Comparison of ENCODE assay signal across 18 cellular contexts in genomic region chr6:43749461-43749860, GRCh38.
"Had no signal": no experiment of that assay in that cellular context is flagged by ENCODE, and none has a peak within 500 bp of the region (broad histone marks: within the 10 kb centered on the region; RNA-seq: fewer than 3 reads in every experiment).

No MANE protein-coding gene starts in this region.

- H3K36me3 Mint-ChIP-seq: immature natural killer cell; memory B cell; mesothelial cell of epicardium; natural killer cell treated with Interleukin-12 subunit alpha and Interleukin-12 subunit beta and Interleukin-15 and Interleukin-18, amount 100 ng/mL, for 72 hours; stimulated activated memory B cell treated with anti-CD40 and anti-IgM and Interleukin-4, amounts not matched to agents 10 μg/mL and 1 μg/mL and 100 μg/mL, for 72 hours; type B pancreatic cell had no signal

- DNase-seq: colonic mucosa; dermis blood vessel endothelial cell; erythroblast; foreskin keratinocyte; immature natural killer cell; left ventricle myocardium inferior; lower lobe of right lung; stimulated activated CD4-positive, alpha-beta T cell treated with anti-CD3 and anti-CD28 coated beads, Interleukin-4, amount 100 ng/mL, for 1 hour; uterus had no signal

- H3K36me3 ChIP-seq: colonic mucosa, left ventricle myocardium inferior, lower lobe of right lung, neutrophil, thoracic aorta, uterus had no signal

- H3K27ac Mint-ChIP-seq: immature natural killer cell; memory B cell; mesothelial cell of epicardium; natural killer cell treated with Interleukin-12 subunit alpha and Interleukin-12 subunit beta and Interleukin-15 and Interleukin-18, amount 100 ng/mL, for 72 hours; stimulated activated memory B cell treated with anti-CD40 and anti-IgM and Interleukin-4, amounts not matched to agents 10 μg/mL and 1 μg/mL and 100 μg/mL, for 72 hours; stimulated activated naive CD8-positive, alpha-beta T cell treated with anti-CD3 and anti-CD28 coated beads, Interleukin-15, Interleukin-2, amounts not matched to agents 100 ng/mL and 50 ng/mL, for 24 hours; type B pancreatic cell had no signal

- H3K27me3 ChIP-seq: colonic mucosa, foreskin keratinocyte, uterus had no signal

- H3K4me1 ChIP-seq: colonic mucosa, foreskin keratinocyte, left ventricle myocardium inferior, lower lobe of right lung, uterus had no signal

- H3K9me3 ChIP-seq: colonic mucosa, left ventricle myocardium inferior, lower lobe of right lung, neutrophil, thoracic aorta, uterus had no signal

- H3K4me3 ChIP-seq: colonic mucosa, left ventricle myocardium inferior, lower lobe of right lung, smooth muscle cell, thoracic aorta, uterus had no signal

- H3K9me3 Mint-ChIP-seq: immature natural killer cell; memory B cell; natural killer cell treated with Interleukin-12 subunit alpha and Interleukin-12 subunit beta and Interleukin-15 and Interleukin-18, amount 100 ng/mL, for 72 hours; stimulated activated memory B cell treated with anti-CD40 and anti-IgM and Interleukin-4, amounts not matched to agents 10 μg/mL and 1 μg/mL and 100 μg/mL, for 72 hours; stimulated activated naive CD8-positive, alpha-beta T cell treated with anti-CD3 and anti-CD28 coated beads, Interleukin-15, Interleukin-2, amounts not matched to agents 100 ng/mL and 50 ng/mL, for 24 hours; type B pancreatic cell had no signal

- H3K4me1 Mint-ChIP-seq: immature natural killer cell; memory B cell; stimulated activated memory B cell treated with anti-CD40 and anti-IgM and Interleukin-4, amounts not matched to agents 10 μg/mL and 1 μg/mL and 100 μg/mL, for 72 hours had no signal

- H3K27ac ChIP-seq: colonic mucosa, foreskin keratinocyte, left ventricle myocardium inferior, lower lobe of right lung, neutrophil, thoracic aorta, uterus had no signal

- H3K4me3 Mint-ChIP-seq: immature natural killer cell; memory B cell; mesothelial cell of epicardium; natural killer cell treated with Interleukin-12 subunit alpha and Interleukin-12 subunit beta and Interleukin-15 and Interleukin-18, amount 100 ng/mL, for 72 hours; stimulated activated memory B cell treated with anti-CD40 and anti-IgM and Interleukin-4, amounts not matched to agents 10 μg/mL and 1 μg/mL and 100 μg/mL, for 72 hours; stimulated activated naive CD8-positive, alpha-beta T cell treated with anti-CD3 and anti-CD28 coated beads, Interleukin-15, Interleukin-2, amounts not matched to agents 100 ng/mL and 50 ng/mL, for 24 hours; type B pancreatic cell had no signal
